1 cellular context compared by ENCODE assay signal in genomic region chr11:67572747-67573419, GRCh38.
TF ChIP-seq lines count a peak whose summit lies in the region.

No MANE protein-coding gene starts in this region.

TF ChIP-seq in HepG2, 621 proteins besides CTCF, POLR2A, EP300 and RAD21 (continued from another document and continues in another):
- TF ChIP-seq STAT6 (CRISPR knock-in tag; IDR thresholded peaks at IDR 0.05; ENCODE audit: borderline replicate concordance), result no peak
- no peak for TF ChIP-seq ZNF263 (CRISPR knock-in tag; IDR thresholded peaks at IDR 0.05)
- no peak for TF ChIP-seq ZSCAN31 (CRISPR knock-in tag; IDR thresholded peaks at IDR 0.05; ENCODE audit: low read depth)
- no peak for TF ChIP-seq PRDM15 (CRISPR knock-in tag; IDR thresholded peaks at IDR 0.05)
- no peak for TF ChIP-seq HOXA5 (CRISPR knock-in tag; IDR thresholded peaks at IDR 0.05)
- no peak for TF ChIP-seq ZNF292 (CRISPR knock-in tag; IDR thresholded peaks at IDR 0.05; ENCODE audit: borderline replicate concordance, low read depth)
- TF ChIP-seq DBP (CRISPR knock-in tag; IDR thresholded peaks at IDR 0.05; ENCODE audit: not compliant biosample characterization), result no peak
- no peak for TF ChIP-seq AGO2 (optimal IDR thresholded peaks at IDR 0.05; ENCODE audit: low read depth, low read length)
- no peak for TF ChIP-seq NPAS2 (CRISPR knock-in tag; IDR thresholded peaks at IDR 0.05; ENCODE audit: borderline replicate concordance)
- TF ChIP-seq ZNF670 (CRISPR knock-in tag; IDR thresholded peaks at IDR 0.05; ENCODE audit: borderline replicate concordance), result no peak
- no peak for TF ChIP-seq ZNF616 (CRISPR knock-in tag; IDR thresholded peaks at IDR 0.05; ENCODE audit: low read depth)
- TF ChIP-seq MTF1 (CRISPR knock-in tag; IDR thresholded peaks at IDR 0.05), result no peak
- TF ChIP-seq DDIT3 (CRISPR knock-in tag; IDR thresholded peaks at IDR 0.05), result no peak
- TF ChIP-seq ZNF83 (CRISPR knock-in tag; IDR thresholded peaks at IDR 0.05; ENCODE audit: borderline replicate concordance), result no peak
- TF ChIP-seq ZMYM3 (CRISPR knock-in tag; IDR thresholded peaks at IDR 0.05), result no peak
- no peak for TF ChIP-seq ZNF569 (CRISPR knock-in tag; IDR thresholded peaks at IDR 0.05; ENCODE audit: borderline replicate concordance)
- no peak for TF ChIP-seq NBN (conservative IDR thresholded peaks at IDR 0.05)
- TF ChIP-seq SNAPC2 (CRISPR knock-in tag; IDR thresholded peaks at IDR 0.05), result no peak
- no peak for TF ChIP-seq ZNF318 (CRISPR knock-in tag; IDR thresholded peaks at IDR 0.05)
- TF ChIP-seq MAZ (IDR thresholded peaks at IDR 0.05; ENCODE audit: borderline replicate concordance, low read depth, low read length), result no peak
- no peak for TF ChIP-seq MAZ (CRISPR knock-in tag; IDR thresholded peaks at IDR 0.05; ENCODE audit: low read depth)
- TF ChIP-seq CENPX (CRISPR knock-in tag; IDR thresholded peaks at IDR 0.05), result no peak
- no peak for TF ChIP-seq ZNF234 (CRISPR knock-in tag; conservative IDR thresholded peaks at IDR 0.05)
- no peak for TF ChIP-seq NR1H2 (CRISPR knock-in tag; IDR thresholded peaks at IDR 0.05; ENCODE audit: borderline replicate concordance, low read depth)
- TF ChIP-seq HMGXB3 (CRISPR knock-in tag; IDR thresholded peaks at IDR 0.05; ENCODE audit: borderline replicate concordance), result no peak
- no peak for TF ChIP-seq KLF15 (CRISPR knock-in tag; IDR thresholded peaks at IDR 0.05; ENCODE audit: borderline replicate concordance)
- TF ChIP-seq GABPB1 (CRISPR knock-in tag; IDR thresholded peaks at IDR 0.05), result no peak; the same call in 1 of the 2 replicates
- no peak for TF ChIP-seq ZNF563 (CRISPR knock-in tag; IDR thresholded peaks at IDR 0.05)
- TF ChIP-seq POLR2G (IDR thresholded peaks at IDR 0.05; ENCODE audit: low read depth, low read length), result no peak
- no peak for TF ChIP-seq TRAFD1 (CRISPR knock-in tag; IDR thresholded peaks at IDR 0.05; ENCODE audit: borderline replicate concordance)
- TF ChIP-seq PPARG (CRISPR knock-in tag; conservative IDR thresholded peaks at IDR 0.05), result no peak
- no peak for TF ChIP-seq MEIS1 (CRISPR knock-in tag; IDR thresholded peaks at IDR 0.05; ENCODE audit: borderline replicate concordance)
- TF ChIP-seq ZNF18 (CRISPR knock-in tag; IDR thresholded peaks at IDR 0.05; ENCODE audit: insufficient replicate concordance), result no peak
- TF ChIP-seq PHF21A (CRISPR knock-in tag; IDR thresholded peaks at IDR 0.05), result no peak
- TF ChIP-seq ZNF432 (CRISPR knock-in tag; IDR thresholded peaks at IDR 0.05; ENCODE audit: borderline replicate concordance), result no peak
- TF ChIP-seq NFKB2 (CRISPR knock-in tag; IDR thresholded peaks at IDR 0.05; ENCODE audit: borderline replicate concordance), result no peak; the same call in 1 of the 2 replicates
